Comparison of ENCODE assay signal across 15 cellular contexts in genomic region chr15:28097656-28098359, GRCh38. TPM values are rescaled to one million over a fixed set of nuclear protein-coding genes. Genes with fewer than 3 reads are reported as not detected.
DNase-seq lines count a peak whose midpoint lies in the region; ATAC-seq, FAIRE-seq and TF ChIP-seq lines count a peak whose summit lies in the region.
"Had no signal": no experiment of that assay in that cellular context is flagged by ENCODE, and none has a peak within 500 bp of the region (broad histone marks: within the 10 kb centered on the region; RNA-seq: fewer than 3 reads in every experiment).

No MANE protein-coding gene starts in this region.

- no peaks in the 10 kb centered on the region for H3K9me3 ChIP-seq in hepatocyte (ENCODE audit: low read depth)
- H3K9me3 ChIP-seq: SK-N-SH had no signal

- H3K27ac ChIP-seq in hepatocyte, result no peak overlapping the region

- CTCF ChIA-PET in activated naive CD4-positive, alpha-beta T cell treated with anti-CD3 and anti-CD28 coated beads, Interleukin-2, amount 10 ng/mL, durations not matched to agents 7 days and 5 days (lab: Charles Lee), result interaction anchor here (1.5 kb wide), 1 partner anchor 26 kb away, joined by 3 read pairs; no protein-coding TSS in a partner anchor
- CTCF ChIA-PET in WTC11 (lab: Charles Lee), result interaction anchor here (1.5 to 4.0 kb wide), 6 partner anchors 10 to 417 kb away, joined by 4 to 20 read pairs (median 12); no protein-coding TSS in a partner anchor

- POLR2A ChIA-PET in WTC11 (lab: Charles Lee), result no interaction called here

- H3K79me2 ChIP-seq in hepatocyte, result no peaks in the 10 kb centered on the region

- peak; percentile 14 for DNase-seq in activated naive CD4-positive, alpha-beta T cell treated with anti-CD3 and anti-CD28 coated beads, Interleukin-2, amount 10 ng/mL, durations not matched to agents 7 days and 5 days
- no peak for DNase-seq in activated naive CD4-positive, alpha-beta T cell (lab: John Stamatoyannopoulos, UW)
- no peak for DNase-seq in WTC11 (ENCODE audit: low spot score)
- no peak for DNase-seq in hepatocyte (ENCODE audit: low spot score)
- no peak for DNase-seq in stimulated activated naive B cell treated with anti-CD40 and anti-IgM and Interleukin-4, amounts not matched to agents 10 μg/mL and 1 μg/mL and 100 μg/mL, for 72 hours
- no peak for DNase-seq in T1000 (lab: John Stamatoyannopoulos, UW)
- DNase-seq in GM12892 (ENCODE audit: insufficient read length), result no peak
- DNase-seq: activated CD4-positive, CD25-positive, alpha-beta regulatory T cell treated with anti-CD3 and anti-CD28 coated beads, Interleukin-2, amount 50 U/mL, for 72 hours; AML-193; cortex of kidney; NCI-H1048; SK-N-SH had no signal

- no peaks in the 10 kb centered on the region for H4K20me1 ChIP-seq in hepatocyte (ENCODE audit: insufficient read depth, poor library complexity, severe bottlenecking)

- no peak overlapping the region for H3K4me3 ChIP-seq in hepatocyte

- no peaks in the 10 kb centered on the region for H3K9me3 Mint-ChIP-seq in activated naive CD4-positive, alpha-beta T cell treated with anti-CD3 and anti-CD28 coated beads, Interleukin-2, amount 10 ng/mL, durations not matched to agents 7 days and 5 days
- H3K9me3 Mint-ChIP-seq in WTC11, result no peaks in the 10 kb centered on the region
- no peaks in the 10 kb centered on the region for H3K9me3 Mint-ChIP-seq in stimulated activated naive B cell treated with anti-CD40 and anti-IgM and Interleukin-4, amounts not matched to agents 10 μg/mL and 1 μg/mL and 100 μg/mL, for 72 hours

- WGBS in hepatocyte (ENCODE audit: low lambda C conversion rate, missing lambda C conversion rate), result 84% methylated on average over 5 of the region's 5 CpGs

- peaks cover 56% of the 10 kb centered on the region for H3K27me3 ChIP-seq in hepatocyte

- no peak overlapping the region for H2AFZ ChIP-seq in hepatocyte

- TF ChIP-seq CTCF in WTC11 (IDR thresholded peaks at IDR 0.05) (no peak), hepatocyte (IDR thresholded peaks at IDR 0.05; ENCODE audit: poor library complexity) (no peak)

- H3K27ac Mint-ChIP-seq in activated naive CD4-positive, alpha-beta T cell treated with anti-CD3 and anti-CD28 coated beads, Interleukin-2, amount 10 ng/mL, durations not matched to agents 7 days and 5 days, result peak overlapping the region; percentile 16
- H3K27ac Mint-ChIP-seq in WTC11, result no peak overlapping the region
- no peak overlapping the region for H3K27ac Mint-ChIP-seq in stimulated activated naive B cell treated with anti-CD40 and anti-IgM and Interleukin-4, amounts not matched to agents 10 μg/mL and 1 μg/mL and 100 μg/mL, for 72 hours

- peak overlapping the region; percentile 48 for H3K4me3 Mint-ChIP-seq in activated naive CD4-positive, alpha-beta T cell treated with anti-CD3 and anti-CD28 coated beads, Interleukin-2, amount 10 ng/mL, durations not matched to agents 7 days and 5 days
- H3K4me3 Mint-ChIP-seq in WTC11, result peak overlapping the region; percentile 73
- peak overlapping the region; percentile 25 to 69 for H3K4me3 Mint-ChIP-seq in stimulated activated naive B cell treated with anti-CD40 and anti-IgM and Interleukin-4, amounts not matched to agents 10 μg/mL and 1 μg/mL and 100 μg/mL, for 72 hours

- H3K36me3 ChIP-seq in hepatocyte (replicated peaks; ENCODE audit: insufficient read depth, low read depth), result no peaks in the 10 kb centered on the region

- ATAC-seq in WTC11 (no peak), GM19397 (IDR thresholded peaks at IDR 0.05; ENCODE audit: unreplicated experiment) (no peak)
- ATAC-seq in stimulated activated naive B cell treated with anti-CD40 and anti-IgM and Interleukin-4, amounts not matched to agents 10 μg/mL and 1 μg/mL and 100 μg/mL, for 72 hours (replicated peaks), result no peak
- ATAC-seq: HCT116 had no signal

- H3K4me1 ChIP-seq in hepatocyte (ENCODE audit: insufficient read depth), result peaks cover 30% of the 10 kb centered on the region

- H3K4me2 ChIP-seq in hepatocyte, result peak overlapping the region; percentile 93

- peaks cover 2% of the 10 kb centered on the region for H3K36me3 Mint-ChIP-seq in activated naive CD4-positive, alpha-beta T cell treated with anti-CD3 and anti-CD28 coated beads, Interleukin-2, amount 10 ng/mL, durations not matched to agents 7 days and 5 days
- H3K36me3 Mint-ChIP-seq in WTC11, result peaks cover 2% of the 10 kb centered on the region; the same call in 1 of the 2 replicates
- peaks cover 0 to 3% of the 10 kb centered on the region in 2 donors for H3K36me3 Mint-ChIP-seq in stimulated activated naive B cell treated with anti-CD40 and anti-IgM and Interleukin-4, amounts not matched to agents 10 μg/mL and 1 μg/mL and 100 μg/mL, for 72 hours

- FAIRE-seq in GM12892 (lab: Jason Lieb, UNC), result no peak
- FAIRE-seq: islet of Langerhans had no signal

- peaks cover 98% of the 10 kb centered on the region for H3K27me3 Mint-ChIP-seq in activated naive CD4-positive, alpha-beta T cell treated with anti-CD3 and anti-CD28 coated beads, Interleukin-2, amount 10 ng/mL, durations not matched to agents 7 days and 5 days
- peaks cover 93% of the 10 kb centered on the region for H3K27me3 Mint-ChIP-seq in WTC11 (ENCODE audit: low read depth)
- H3K27me3 Mint-ChIP-seq in stimulated activated naive B cell treated with anti-CD40 and anti-IgM and Interleukin-4, amounts not matched to agents 10 μg/mL and 1 μg/mL and 100 μg/mL, for 72 hours, result peaks cover 43 to 57% of the 10 kb centered on the region in 2 donors

- TF ChIP-seq POLR2A in GM12892 (IDR thresholded peaks at IDR 0.05; ENCODE audit: low read depth, low read length), result no peak

- H3K4me1 Mint-ChIP-seq in activated naive CD4-positive, alpha-beta T cell treated with anti-CD3 and anti-CD28 coated beads, Interleukin-2, amount 10 ng/mL, durations not matched to agents 7 days and 5 days, result peaks cover 32% of the 10 kb centered on the region
- H3K4me1 Mint-ChIP-seq in WTC11, result peaks cover 28% of the 10 kb centered on the region
- peaks cover 29 to 37% of the 10 kb centered on the region in 2 donors for H3K4me1 Mint-ChIP-seq in stimulated activated naive B cell treated with anti-CD40 and anti-IgM and Interleukin-4, amounts not matched to agents 10 μg/mL and 1 μg/mL and 100 μg/mL, for 72 hours

- H3K9me2 ChIP-seq in hepatocyte (replicated peaks; ENCODE audit: insufficient read depth), result no peaks in the 10 kb centered on the region
- H3K9me2 ChIP-seq: SK-N-SH had no signal

TF ChIP-seq in WTC11, 78 proteins besides CTCF, POLR2A, EP300 and RAD21 (continues in another document):
- no peak for TF ChIP-seq ZNF532 (CRISPR knock-in tag; IDR thresholded peaks at IDR 0.05; ENCODE audit: borderline replicate concordance)
- TF ChIP-seq HMGXB4 (CRISPR knock-in tag; IDR thresholded peaks at IDR 0.05), result no peak
- TF ChIP-seq FOXP1 (CRISPR knock-in tag; IDR thresholded peaks at IDR 0.05; ENCODE audit: borderline replicate concordance), result no peak
- no peak for TF ChIP-seq NR2C2 (CRISPR knock-in tag; IDR thresholded peaks at IDR 0.05)
- TF ChIP-seq TP53 (CRISPR knock-in tag; IDR thresholded peaks at IDR 0.05), result no peak

RNA-seq across cellular contexts. Expression of gene OCA2, which starts 1.3 kb away (rescaled TPM):
- total RNA-seq in WTC11 (2021), result 0.27 to 0.39 TPM (median 0.27 TPM) in 3 replicates
- total RNA-seq in hepatocyte, result 22.6 and 25.1 TPM in 2 replicates
- 19.8 and 27.7 TPM in 2 replicates for polyA plus RNA-seq in hepatocyte
- not detected for polyA plus RNA-seq in GM12892 (2012; ENCODE audit: missing spikeins)

Comparison
In these comparisons a context has a peak if more than half of its experiments do, and no peak if none do; other contexts are left out.
1. RNA of gene OCA2, which starts 1.3 kb away (total RNA-seq): 22.6 to 25.1 TPM in hepatocyte; 0.27 to 0.39 TPM in WTC11; every median in the first group is over 10 times any median in the second.
2. Peak in every context shown above with its lines, with median percentiles within 50 percentile points of each other: H3K4me3 Mint-ChIP-seq.